ENCODE assay signal across 8 cellular contexts in genomic region chr1:203268901-203269653, GRCh38. TPM values are rescaled to one million over a fixed set of nuclear protein-coding genes. Genes with fewer than 3 reads are reported as not detected.
DNase-seq lines count a peak whose midpoint lies in the region; ATAC-seq and TF ChIP-seq lines count a peak whose summit lies in the region.

No MANE protein-coding gene starts in this region.

- H3K4me3 Mint-ChIP-seq in activated CD8-positive, alpha-beta T cell treated with anti-CD3 and anti-CD28 coated beads, Interleukin-2, amount 10 ng/mL, durations not matched to agents 7 days and 5 days = no peak overlapping the region

- no peaks in the 10 kb centered on the region for H3K27me3 Mint-ChIP-seq in activated CD8-positive, alpha-beta T cell treated with anti-CD3 and anti-CD28 coated beads, Interleukin-2, amount 10 ng/mL, durations not matched to agents 7 days and 5 days (ENCODE audit: low read depth)

- TF ChIP-seq CTCF in foreskin keratinocyte (conservative IDR thresholded peaks at IDR 0.05) = peak; percentile 96

- H3K27me3 ChIP-seq in foreskin keratinocyte = no peaks in the 10 kb centered on the region

- H3K4me1 Mint-ChIP-seq in activated CD8-positive, alpha-beta T cell treated with anti-CD3 and anti-CD28 coated beads, Interleukin-2, amount 10 ng/mL, durations not matched to agents 7 days and 5 days (ENCODE audit: low read depth) = peaks cover 46% of the 10 kb centered on the region

- H3K27ac ChIP-seq in foreskin keratinocyte = no peak overlapping the region

- POLR2A ChIA-PET in activated CD8-positive, alpha-beta T cell treated with anti-CD3 and anti-CD28 coated beads, Interleukin-2, amount 10 ng/mL, durations not matched to agents 7 days and 5 days (lab: Charles Lee) = interaction anchor here (0.6 to 8.3 kb wide), 5 partner anchors 20 to 1291 kb away, joined by 3 to 102 read pairs (median 10); partner anchors contain the start of gene BTG2

- no peaks in the 10 kb centered on the region for H3K9me3 Mint-ChIP-seq in activated CD8-positive, alpha-beta T cell treated with anti-CD3 and anti-CD28 coated beads, Interleukin-2, amount 10 ng/mL, durations not matched to agents 7 days and 5 days (ENCODE audit: insufficient read depth)

- no peak overlapping the region for H3K27ac Mint-ChIP-seq in activated CD8-positive, alpha-beta T cell treated with anti-CD3 and anti-CD28 coated beads, Interleukin-2, amount 10 ng/mL, durations not matched to agents 7 days and 5 days

- peaks cover 20% of the 10 kb centered on the region for H3K4me1 ChIP-seq in foreskin keratinocyte

- no peaks in the 10 kb centered on the region for H3K36me3 Mint-ChIP-seq in activated CD8-positive, alpha-beta T cell treated with anti-CD3 and anti-CD28 coated beads, Interleukin-2, amount 10 ng/mL, durations not matched to agents 7 days and 5 days (ENCODE audit: low read depth)

- peak; percentile 82 for DNase-seq in DMS114 treated with DMSO at 0.1 percent for 48 hours (lab: John Stamatoyannopoulos, UW; ENCODE audit: unreplicated experiment)
- DNase-seq in HPDE6-E6E7 (ENCODE audit: extremely low spot score) = peak; percentile 62
- DNase-seq in NCI-H524 treated with DMSO at 0.1 percent for 48 hours (lab: John Stamatoyannopoulos, UW) = peak; percentile 18
- DNase-seq in activated CD8-positive, alpha-beta T cell treated with anti-CD3 and anti-CD28 coated beads, Interleukin-2, amount 10 ng/mL, durations not matched to agents 7 days and 5 days = peak; percentile 73
- peak in 1 of 2 donors; percentile 66 for DNase-seq in foreskin keratinocyte
- peak; percentile 78 for DNase-seq in putamen (ENCODE audit: low spot score)

- CTCF ChIA-PET in activated CD8-positive, alpha-beta T cell treated with anti-CD3 and anti-CD28 coated beads, Interleukin-2, amount 10 ng/mL, durations not matched to agents 7 days and 5 days (lab: Charles Lee) = interaction anchor here (0.7 to 15.3 kb wide), 33 partner anchors 14 to 927 kb away, joined by 3 to 841 read pairs (median 5); partner anchors contain the start of genes BTG2, FMOD, OPTC and PRELP

- ATAC-seq in activated CD8-positive, alpha-beta T cell treated with anti-CD3 and anti-CD28 coated beads, Interleukin-2, amount 10 ng/mL, durations not matched to agents 7 days and 5 days = peak; percentile 9
- peak; percentile 9 for ATAC-seq in foreskin keratinocyte
- ATAC-seq in GM19452 (IDR thresholded peaks at IDR 0.05; ENCODE audit: unreplicated experiment) = no peak
- ATAC-seq in HG02763 (IDR thresholded peaks at IDR 0.05; ENCODE audit: unreplicated experiment) = no peak

RNA-seq across cellular contexts. Expression of gene BTG2, which starts 36.2 kb away (rescaled TPM):
- 10 to 100 TPM; 58.6 to 58.9 TPM for total RNA-seq in activated CD8-positive, alpha-beta T cell treated with anti-CD3 and anti-CD28 coated beads, Interleukin-2, amount 10 ng/mL, durations not matched to agents 7 days and 5 days
- total RNA-seq in foreskin keratinocyte = 25.5 and 26.5 TPM in 2 replicates
- 15.0 and 19.0 TPM in 2 replicates for polyA plus RNA-seq in foreskin keratinocyte

RNA-seq across cellular contexts. Expression of gene CHIT1, which starts 39.6 kb away (rescaled TPM):
- under 1 TPM; 0.39 to 0.50 TPM for total RNA-seq in activated CD8-positive, alpha-beta T cell treated with anti-CD3 and anti-CD28 coated beads, Interleukin-2, amount 10 ng/mL, durations not matched to agents 7 days and 5 days
- total RNA-seq in foreskin keratinocyte = not detected in 2 replicates
- not detected in 2 replicates for polyA plus RNA-seq in foreskin keratinocyte

Comparison
In these comparisons a context has a peak if more than half of its experiments do, and no peak if none do; other contexts are left out.
1. ATAC-seq: peak in activated CD8-positive, alpha-beta T cell treated with anti-CD3 and anti-CD28 coated beads, Interleukin-2, amount 10 ng/mL, durations not matched to agents 7 days and 5 days (single experiment) and foreskin keratinocyte (single experiment); none in GM19452 (single experiment) and HG02763 (single experiment).